In genomic region chr7:123154231-123154860, GRCh38 we compare ENCODE assay signal across 8 cellular contexts. TPM values are rescaled to one million over a fixed set of nuclear protein-coding genes. Genes with fewer than 3 reads are reported as not detected.
DNase-seq lines count a peak whose midpoint lies in the region; ATAC-seq and TF ChIP-seq lines count a peak whose summit lies in the region.

No MANE protein-coding gene starts in this region.

- no peaks in the 10 kb centered on the region for H3K4me1 Mint-ChIP-seq in activated naive CD8-positive, alpha-beta T cell treated with anti-CD3 and anti-CD28 coated beads for 36 hours
- H3K4me1 Mint-ChIP-seq in progenitor cell of endocrine pancreas (ENCODE audit: low read depth) = no peaks in the 10 kb centered on the region

- peak; percentile 96 for ATAC-seq in GM21423 (IDR thresholded peaks at IDR 0.05; ENCODE audit: unreplicated experiment)
- ATAC-seq in HG03571 (IDR thresholded peaks at IDR 0.05; ENCODE audit: unreplicated experiment) = peak; percentile 96
- peak; percentile 83 for ATAC-seq in Right ventricle myocardium superior (ENCODE audit: poor library complexity)

- H3K27ac Mint-ChIP-seq in activated naive CD8-positive, alpha-beta T cell treated with anti-CD3 and anti-CD28 coated beads for 36 hours = no peak overlapping the region
- H3K27ac Mint-ChIP-seq in progenitor cell of endocrine pancreas = no peak overlapping the region

- H3K9me3 Mint-ChIP-seq in activated naive CD8-positive, alpha-beta T cell treated with anti-CD3 and anti-CD28 coated beads for 36 hours = no peaks in the 10 kb centered on the region
- no peaks in the 10 kb centered on the region for H3K9me3 Mint-ChIP-seq in progenitor cell of endocrine pancreas (ENCODE audit: low read depth)

- H3K4me3 Mint-ChIP-seq in activated naive CD8-positive, alpha-beta T cell treated with anti-CD3 and anti-CD28 coated beads for 36 hours = no peak overlapping the region
- H3K4me3 Mint-ChIP-seq in progenitor cell of endocrine pancreas (ENCODE audit: low read depth) = no peak overlapping the region

- no peaks in the 10 kb centered on the region for H3K27me3 Mint-ChIP-seq in activated naive CD8-positive, alpha-beta T cell treated with anti-CD3 and anti-CD28 coated beads for 36 hours
- H3K27me3 Mint-ChIP-seq in progenitor cell of endocrine pancreas = no peaks in the 10 kb centered on the region

- TF ChIP-seq CTCF in progenitor cell of endocrine pancreas (IDR thresholded peaks at IDR 0.05; ENCODE audit: unreplicated experiment) = peak; percentile 93

- no peaks in the 10 kb centered on the region for H3K36me3 Mint-ChIP-seq in activated naive CD8-positive, alpha-beta T cell treated with anti-CD3 and anti-CD28 coated beads for 36 hours
- no peaks in the 10 kb centered on the region for H3K36me3 Mint-ChIP-seq in progenitor cell of endocrine pancreas (ENCODE audit: insufficient read depth)

- intact Hi-C loops in Right ventricle myocardium superior (cut with DNase I) = loop anchor here (10.0 kb wide), 2 partner anchors 270 to 930 kb away; partner anchors contain the start of gene CADPS2

- DNase-seq in GM03348 (ENCODE audit: low spot score) = peak; percentile 49
- DNase-seq in NCI-H69 (lab: John Stamatoyannopoulos, UW) = peak; percentile 91
- DNase-seq in activated naive CD8-positive, alpha-beta T cell treated with anti-CD3 and anti-CD28 coated beads for 36 hours = peak; percentile 20
- DNase-seq in Right ventricle myocardium superior = peak; percentile 43
- DNase-seq in progenitor cell of endocrine pancreas (ENCODE audit: low spot score, unreplicated experiment) = peak; percentile 64
- DNase-seq in T-helper 9 cell = no peak

RNA-seq across cellular contexts. Expression of gene SLC13A1, which starts 45.4 kb away (rescaled TPM):
- total RNA-seq in activated naive CD8-positive, alpha-beta T cell treated with anti-CD3 and anti-CD28 coated beads for 36 hours = not detected
- total RNA-seq in Right ventricle myocardium superior (not detected), progenitor cell of endocrine pancreas (not detected in 2 replicates)
